In genomic region chr2:26760991-26761390, GRCh38 we compare ENCODE assay signal across 1 cellular context. TPM values are rescaled to one million over a fixed set of nuclear protein-coding genes. Genes with fewer than 3 reads are reported as not detected.
"Had no signal": no experiment of that assay in that cellular context is flagged by ENCODE, and none has a peak within 500 bp of the region (broad histone marks: within the 10 kb centered on the region; RNA-seq: fewer than 3 reads in every experiment).

No MANE protein-coding gene starts in this region.

RNA-seq across cellular contexts. Expression of gene CENPA, which starts 24.9 kb away (rescaled TPM):
- polyA plus RNA-seq: IgD-negative memory B cell had no signal
